ENCODE assay signal across 1 cellular context in genomic region chr13:42803563-42804212, GRCh38.
TF ChIP-seq lines count a peak whose summit lies in the region.

No MANE protein-coding gene starts in this region.

TF ChIP-seq in GM23338, 12 proteins besides CTCF, POLR2A, EP300 and RAD21 (continued from another document):
- TF ChIP-seq, protein P1, sequence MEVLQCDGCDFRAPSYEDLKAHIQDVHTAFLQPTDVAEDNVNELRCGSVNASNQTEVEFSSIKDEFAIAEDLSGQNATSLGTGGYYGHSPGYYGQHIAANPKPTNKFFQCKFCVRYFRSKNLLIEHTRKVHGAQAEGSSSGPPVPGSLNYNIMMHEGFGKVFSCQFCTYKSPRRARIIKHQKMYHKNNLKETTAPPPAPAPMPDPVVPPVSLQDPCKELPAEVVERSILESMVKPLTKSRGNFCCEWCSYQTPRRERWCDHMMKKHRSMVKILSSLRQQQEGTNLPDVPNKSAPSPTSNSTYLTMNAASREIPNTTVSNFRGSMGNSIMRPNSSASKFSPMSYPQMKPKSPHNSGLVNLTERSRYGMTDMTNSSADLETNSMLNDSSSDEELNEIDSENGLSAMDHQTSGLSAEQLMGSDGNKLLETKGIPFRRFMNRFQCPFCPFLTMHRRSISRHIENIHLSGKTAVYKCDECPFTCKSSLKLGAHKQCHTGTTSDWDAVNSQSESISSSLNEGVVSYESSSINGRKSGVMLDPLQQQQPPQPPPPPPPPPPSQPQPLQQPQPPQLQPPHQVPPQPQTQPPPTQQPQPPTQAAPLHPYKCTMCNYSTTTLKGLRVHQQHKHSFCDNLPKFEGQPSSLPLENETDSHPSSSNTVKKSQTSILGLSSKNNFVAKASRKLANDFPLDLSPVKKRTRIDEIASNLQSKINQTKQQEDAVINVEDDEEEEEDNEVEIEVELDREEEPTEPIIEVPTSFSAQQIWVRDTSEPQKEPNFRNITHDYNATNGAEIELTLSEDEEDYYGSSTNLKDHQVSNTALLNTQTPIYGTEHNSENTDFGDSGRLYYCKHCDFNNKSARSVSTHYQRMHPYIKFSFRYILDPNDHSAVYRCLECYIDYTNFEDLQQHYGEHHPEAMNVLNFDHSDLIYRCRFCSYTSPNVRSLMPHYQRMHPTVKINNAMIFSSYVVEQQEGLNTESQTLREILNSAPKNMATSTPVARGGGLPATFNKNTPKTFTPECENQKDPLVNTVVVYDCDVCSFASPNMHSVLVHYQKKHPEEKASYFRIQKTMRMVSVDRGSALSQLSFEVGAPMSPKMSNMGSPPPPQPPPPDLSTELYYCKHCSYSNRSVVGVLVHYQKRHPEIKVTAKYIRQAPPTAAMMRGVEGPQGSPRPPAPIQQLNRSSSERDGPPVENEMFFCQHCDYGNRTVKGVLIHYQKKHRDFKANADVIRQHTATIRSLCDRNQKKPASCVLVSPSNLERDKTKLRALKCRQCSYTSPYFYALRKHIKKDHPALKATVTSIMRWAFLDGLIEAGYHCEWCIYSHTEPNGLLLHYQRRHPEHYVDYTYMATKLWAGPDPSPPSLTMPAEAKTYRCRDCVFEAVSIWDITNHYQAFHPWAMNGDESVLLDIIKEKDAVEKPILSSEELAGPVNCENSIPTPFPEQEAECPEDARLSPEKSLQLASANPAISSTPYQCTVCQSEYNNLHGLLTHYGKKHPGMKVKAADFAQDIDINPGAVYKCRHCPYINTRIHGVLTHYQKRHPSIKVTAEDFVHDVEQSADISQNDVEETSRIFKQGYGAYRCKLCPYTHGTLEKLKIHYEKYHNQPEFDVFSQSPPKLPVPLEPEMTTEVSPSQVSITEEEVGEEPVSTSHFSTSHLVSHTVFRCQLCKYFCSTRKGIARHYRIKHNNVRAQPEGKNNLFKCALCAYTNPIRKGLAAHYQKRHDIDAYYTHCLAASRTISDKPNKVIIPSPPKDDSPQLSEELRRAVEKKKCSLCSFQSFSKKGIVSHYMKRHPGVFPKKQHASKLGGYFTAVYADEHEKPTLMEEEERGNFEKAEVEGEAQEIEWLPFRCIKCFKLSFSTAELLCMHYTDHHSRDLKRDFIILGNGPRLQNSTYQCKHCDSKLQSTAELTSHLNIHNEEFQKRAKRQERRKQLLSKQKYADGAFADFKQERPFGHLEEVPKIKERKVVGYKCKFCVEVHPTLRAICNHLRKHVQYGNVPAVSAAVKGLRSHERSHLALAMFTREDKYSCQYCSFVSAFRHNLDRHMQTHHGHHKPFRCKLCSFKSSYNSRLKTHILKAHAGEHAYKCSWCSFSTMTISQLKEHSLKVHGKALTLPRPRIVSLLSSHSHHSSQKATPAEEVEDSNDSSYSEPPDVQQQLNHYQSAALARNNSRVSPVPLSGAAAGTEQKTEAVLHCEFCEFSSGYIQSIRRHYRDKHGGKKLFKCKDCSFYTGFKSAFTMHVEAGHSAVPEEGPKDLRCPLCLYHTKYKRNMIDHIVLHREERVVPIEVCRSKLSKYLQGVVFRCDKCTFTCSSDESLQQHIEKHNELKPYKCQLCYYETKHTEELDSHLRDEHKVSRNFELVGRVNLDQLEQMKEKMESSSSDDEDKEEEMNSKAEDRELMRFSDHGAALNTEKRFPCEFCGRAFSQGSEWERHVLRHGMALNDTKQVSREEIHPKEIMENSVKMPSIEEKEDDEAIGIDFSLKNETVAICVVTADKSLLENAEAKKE (CRISPR knock-in tag; IDR thresholded peaks at IDR 0.05): no peak
TF ChIP-seq in GM23338: peak in this region for 0.
